In genomic region chr3:193490989-193491388, GRCh38 we compare ENCODE assay signal across 17 cellular contexts.
DNase-seq lines count a peak whose midpoint lies in the region; ATAC-seq and TF ChIP-seq lines count a peak whose summit lies in the region.
"Had no signal": no experiment of that assay in that cellular context is flagged by ENCODE, and none has a peak within 500 bp of the region (broad histone marks: within the 10 kb centered on the region; RNA-seq: fewer than 3 reads in every experiment).

No MANE protein-coding gene starts in this region.

- TF ChIP-seq CTCF in lower lobe of right lung (IDR thresholded peaks at IDR 0.05) (no peak), endodermal cell (conservative IDR thresholded peaks at IDR 0.05) (no peak)

- H3K4me1 ChIP-seq in lower lobe of right lung = peaks cover 9% of the 10 kb centered on the region
- no peaks in the 10 kb centered on the region for H3K4me1 ChIP-seq in endodermal cell (ENCODE audit: control insufficient read depth, insufficient read depth, low read length)
- H3K4me1 ChIP-seq: Caco-2 had no signal

- H3K27me3 ChIP-seq in lower lobe of right lung (ENCODE audit: low read depth) (no peaks in the 10 kb centered on the region), endodermal cell (ENCODE audit: control insufficient read depth, insufficient read depth, low read length, poor library complexity, severe bottlenecking) (no peaks in the 10 kb centered on the region)

- H3K9me3 ChIP-seq in lower lobe of right lung (no peaks in the 10 kb centered on the region), endodermal cell (ENCODE audit: control insufficient read depth, low read length) (no peaks in the 10 kb centered on the region)

- WGBS in endodermal cell (ENCODE audit: insufficient coverage in 1 of 2, insufficient read length in 1 of 2), 2 experiments = 86 to 92% methylated on average over 1 of the region's 1 CpG

- H3K27ac ChIP-seq in lower lobe of right lung (peak overlapping the region; percentile 49), endodermal cell (ENCODE audit: low read depth, low read length) (no peak overlapping the region)
- H3K27ac ChIP-seq: 22Rv1, GM23248, HL-60 had no signal

- H3K4me3 ChIP-seq in lower lobe of right lung (no peak overlapping the region), endodermal cell (ENCODE audit: low read length) (no peak overlapping the region)
- H3K4me3 ChIP-seq: GM12878, GM23248 had no signal

- no peaks in the 10 kb centered on the region for H3K36me3 Mint-ChIP-seq in endodermal cell (ENCODE audit: low read depth)
- H3K36me3 Mint-ChIP-seq: CD14-positive monocyte had no signal

- no peak overlapping the region for H3K9ac ChIP-seq in endodermal cell (ENCODE audit: extremely low read depth, low read length, poor library complexity, severe bottlenecking)
- H3K9ac ChIP-seq: GM23248 had no signal

- no peak overlapping the region for H3K27ac Mint-ChIP-seq in endodermal cell

- H3K9me3 Mint-ChIP-seq in endodermal cell = no peaks in the 10 kb centered on the region
- H3K9me3 Mint-ChIP-seq: CD8-positive, alpha-beta memory T cell had no signal

- peak in 1 of 2 donors; percentile 77 for ATAC-seq in lower lobe of right lung
- ATAC-seq in left cardiac atrium = no peak
- ATAC-seq: GM12878, HCT116 had no signal

- no peaks in the 10 kb centered on the region for H3K27me3 Mint-ChIP-seq in endodermal cell (ENCODE audit: insufficient read depth)
- H3K27me3 Mint-ChIP-seq: CD8-positive, alpha-beta memory T cell had no signal

- no peak overlapping the region for H3K4me3 Mint-ChIP-seq in endodermal cell
- H3K4me3 Mint-ChIP-seq: CD14-positive monocyte; CD8-positive, alpha-beta memory T cell had no signal

- intact Hi-C loops in lower lobe of right lung (cut with DNase I) = no loop called here
- intact Hi-C loops in left cardiac atrium (cut with DNase I) = no loop called here

- no peaks in the 10 kb centered on the region for H3K4me1 Mint-ChIP-seq in endodermal cell
- H3K4me1 Mint-ChIP-seq: CD8-positive, alpha-beta memory T cell had no signal

- H3K36me3 ChIP-seq in lower lobe of right lung = no peaks in the 10 kb centered on the region
- H3K36me3 ChIP-seq in endodermal cell (ENCODE audit: control insufficient read depth, insufficient read depth, low read length) = no peaks in the 10 kb centered on the region

- DNase-seq in DMS53 (lab: John Stamatoyannopoulos, UW) = peak; percentile 8
- DNase-seq in DMS53 treated with DMSO at 0.1 percent for 48 hours (lab: John Stamatoyannopoulos, UW; ENCODE audit: unreplicated experiment) = no peak
- DNase-seq in lower lobe of right lung = no peak
- peak; percentile 2 for DNase-seq in renal cortical epithelial cell (ENCODE audit: low read depth)
- no peak for DNase-seq in kidney tubule cell (ENCODE audit: low spot score)
- no peak for DNase-seq in endodermal cell
- DNase-seq in SIG-M5 treated with dmso at 0.1 percent for 504 hours (lab: John Stamatoyannopoulos, UW; ENCODE audit: unreplicated experiment) = no peak
- no peak for DNase-seq in left cardiac atrium
- DNase-seq: Caco-2; CD8-positive, alpha-beta memory T cell; DMS79; GM23248 had no signal

Comparison
In these comparisons a context has a peak if more than half of its experiments do, and no peak if none do; other contexts are left out.
1. DNase-seq: peak in DMS53 (single experiment) and renal cortical epithelial cell (single experiment); none in DMS53 treated with DMSO at 0.1 percent for 48 hours (single experiment), lower lobe of right lung (single experiment), kidney tubule cell (single experiment), endodermal cell (single experiment), SIG-M5 treated with dmso at 0.1 percent for 504 hours (single experiment) and left cardiac atrium (single experiment).